7 cellular contexts compared by ENCODE assay signal in genomic region chr2:219029829-219030165, GRCh38. TPM values are rescaled to one million over a fixed set of nuclear protein-coding genes. Genes with fewer than 3 reads are reported as not detected.
DNase-seq lines count a peak whose midpoint lies in the region; ATAC-seq, FAIRE-seq and TF ChIP-seq lines count a peak whose summit lies in the region.

No MANE protein-coding gene starts in this region.

- no peaks in the 10 kb centered on the region for H3K4me1 ChIP-seq in liver (ENCODE audit: control insufficient read depth in 4 of 4, insufficient read depth in 4 of 4, low read length in 3 of 4)

- H3K27me3 ChIP-seq in liver (ENCODE audit: control insufficient read depth in 4 of 4, insufficient read depth in 4 of 4, low read length in 3 of 4) = no peaks in the 10 kb centered on the region

- TF ChIP-seq CTCF in chondrocyte (IDR thresholded peaks at IDR 0.05) = peak; percentile 91
- TF ChIP-seq CTCF in liver (IDR thresholded peaks at IDR 0.05; ENCODE audit: low read depth, low read length, missing input control) = peak; percentile 97

- no peaks in the 10 kb centered on the region for H3K4me1 Mint-ChIP-seq in chondrocyte (ENCODE audit: low read depth)

- H3K27me3 Mint-ChIP-seq in chondrocyte (ENCODE audit: low read depth) = peaks cover 60% of the 10 kb centered on the region

- FAIRE-seq in GM12891 (lab: Jason Lieb, UNC) = peak; percentile 94

- 35% methylated on average over 9 of the region's 9 CpGs for WGBS in liver

- peak; percentile 84 for DNase-seq in GM12891 (ENCODE audit: insufficient read length, low spot score)
- peak; percentile 42 for DNase-seq in NCI-H226
- peak; percentile 57 to 71 for DNase-seq in activated CD4-positive, alpha-beta T cell treated with anti-CD3 and anti-CD28 coated beads for 24 hours (ENCODE audit: low read depth in 2 of 2)
- no peak for DNase-seq in chondrocyte (ENCODE audit: low spot score)
- DNase-seq in stimulated activated CD4-positive, alpha-beta T cell treated with anti-CD3 and anti-CD28 coated beads, TNF-alpha, amount 100 ng/mL, for 1 hour (ENCODE audit: low read depth in 3 of 3, low spot score in 1 of 3) = peak; percentile 32 to 68 (median 43)

- no peak overlapping the region for H3K27ac Mint-ChIP-seq in chondrocyte (ENCODE audit: unreplicated experiment)

- H3K9me3 ChIP-seq in liver (ENCODE audit: control insufficient read depth in 4 of 4, low read length in 3 of 4) = no peaks in the 10 kb centered on the region

- no peak overlapping the region for H3K9ac ChIP-seq in liver (ENCODE audit: low read depth in 1 of 2, low read length in 2 of 2)

- H3K9me3 Mint-ChIP-seq in chondrocyte (ENCODE audit: low read depth) = no peaks in the 10 kb centered on the region

- TF ChIP-seq RAD21 in liver (IDR thresholded peaks at IDR 0.05) = peak; percentile 90 to 94

- H3K36me3 Mint-ChIP-seq in chondrocyte (ENCODE audit: low read depth) = no peaks in the 10 kb centered on the region

- H3K27ac ChIP-seq in liver (ENCODE audit: low read depth in 1 of 2, low read length in 2 of 2) = no peak overlapping the region

- no peak overlapping the region for H3K4me3 Mint-ChIP-seq in chondrocyte (ENCODE audit: unreplicated experiment)

- ATAC-seq in HG03039 (IDR thresholded peaks at IDR 0.05; ENCODE audit: unreplicated experiment) = peak; percentile 47

- no peaks in the 10 kb centered on the region for H3K36me3 ChIP-seq in liver (ENCODE audit: control insufficient read depth in 4 of 4, insufficient read depth in 3 of 4, low read depth in 1 of 4, low read length in 3 of 4)

- no peak for TF ChIP-seq POLR2A in GM12891 (IDR thresholded peaks at IDR 0.05; ENCODE audit: low read depth, low read length)

- no peak overlapping the region for H3K4me3 ChIP-seq in liver (ENCODE audit: low read depth in 1 of 3, low read length in 3 of 3)

TF ChIP-seq in GM12891, 5 proteins besides CTCF, POLR2A, EP300 and RAD21:
- TF ChIP-seq POU2F2 (IDR thresholded peaks at IDR 0.05; ENCODE audit: low read depth, low read length) = no peak
- TF ChIP-seq POLR2AphosphoS5 (IDR thresholded peaks at IDR 0.05; ENCODE audit: low read depth, low read length) = no peak
- TF ChIP-seq TAF1 (IDR thresholded peaks at IDR 0.05; ENCODE audit: low read depth, low read length) = no peak
- no peak for TF ChIP-seq PAX5 (IDR thresholded peaks at IDR 0.05; ENCODE audit: insufficient read depth, low read length, severe bottlenecking)
- no peak for TF ChIP-seq SPI1 (IDR thresholded peaks at IDR 0.05; ENCODE audit: low read depth, low read length)

TF ChIP-seq in liver, 16 proteins besides CTCF, POLR2A, EP300 and RAD21:
- TF ChIP-seq EGR1 (IDR thresholded peaks at IDR 0.05; ENCODE audit: low read depth in 2 of 2) (no peak), GABPA (IDR thresholded peaks at IDR 0.05 in 1 of 2, conservative IDR thresholded peaks at IDR 0.05 in 1 of 2) (no peak), FOXA2 (IDR thresholded peaks at IDR 0.05) (no peak), ATF3 (IDR thresholded peaks at IDR 0.05) (no peak), HNF4G (IDR thresholded peaks at IDR 0.05) (no peak), REST (IDR thresholded peaks at IDR 0.05) (no peak), JUND (IDR thresholded peaks at IDR 0.05) (no peak), NR2F2 (IDR thresholded peaks at IDR 0.05) (no peak), FOXA1 (IDR thresholded peaks at IDR 0.05) (no peak), TAF1 (conservative IDR thresholded peaks at IDR 0.05) (no peak), HNF4A (conservative IDR thresholded peaks at IDR 0.05) (no peak), RXRA (IDR thresholded peaks at IDR 0.05) (no peak), YY1 (IDR thresholded peaks at IDR 0.05) (no peak)

RNA-seq across cellular contexts. Expression of gene CFAP65, which starts 11.5 kb away (rescaled TPM):
- polyA plus RNA-seq in GM12891 (2012; ENCODE audit: low read depth, missing spikeins) = not detected
- total RNA-seq in chondrocyte (not detected in 3 replicates), liver (not detected)
- polyA plus RNA-seq in liver = not detected

RNA-seq across cellular contexts. Expression of gene IHH, which starts 30.9 kb away (rescaled TPM):
- not detected for polyA plus RNA-seq in GM12891 (2012; ENCODE audit: low read depth, missing spikeins)
- total RNA-seq in chondrocyte (0.19 TPM in 1 of 3 replicates, not detected in the others), liver (1 to 10 TPM in 1 of 2 donors, under 1 TPM in 1; 0.75 to 2.4 TPM)
- under 1 TPM; 0.51 to 0.82 TPM for polyA plus RNA-seq in liver

RNA-seq across cellular contexts. Expression of gene CRYBA2, which starts 36.6 kb away (rescaled TPM):
- not detected for polyA plus RNA-seq in GM12891 (2012; ENCODE audit: low read depth, missing spikeins)
- total RNA-seq in chondrocyte = not detected in 3 replicates
- total RNA-seq in liver = not detected
- not detected for polyA plus RNA-seq in liver

RNA-seq across cellular contexts. Expression of gene FEV, which starts 44.8 kb away (rescaled TPM):
- not detected for polyA plus RNA-seq in GM12891 (2012; ENCODE audit: low read depth, missing spikeins)
- total RNA-seq in chondrocyte = not detected in 3 replicates
- total RNA-seq in liver = not detected
- polyA plus RNA-seq in liver = not detected
